Comparison of ENCODE assay signal across 9 cellular contexts in genomic region chr17:50660042-50660886, GRCh38. TPM values are rescaled to one million over a fixed set of nuclear protein-coding genes. Genes with fewer than 3 reads are reported as not detected.
DNase-seq lines count a peak whose midpoint lies in the region; ATAC-seq, FAIRE-seq and TF ChIP-seq lines count a peak whose summit lies in the region.
"Had no signal": no experiment of that assay in that cellular context is flagged by ENCODE, and none has a peak within 500 bp of the region (broad histone marks: within the 10 kb centered on the region; RNA-seq: fewer than 3 reads in every experiment).

No MANE protein-coding gene starts in this region.

- DNase-seq in Caco-2 (peak in 1 of 2 experiments; percentile 54), NCI-H2029 treated with DMSO at 0.1 percent for 48 hours (lab: John Stamatoyannopoulos, UW) (peak; percentile 30), H1 (ENCODE audit: low read depth in 1 of 2, low spot score in 2 of 2) (no peak), neuronal stem cell (ENCODE audit: low spot score) (no peak), NCI-H1048 (lab: John Stamatoyannopoulos, UW) (no peak), amygdala (lab: John Stamatoyannopoulos, UW) (no peak)
- DNase-seq in stimulated activated CD4-positive, alpha-beta T cell treated with anti-CD3 and anti-CD28 coated beads, Interleukin-4, amount 100 ng/mL, for 4 hours: no peak
- DNase-seq: stimulated activated CD8-positive, alpha-beta memory T cell treated with anti-CD3 and anti-CD28 coated beads, Interleukin-4, amount 100 ng/mL, for 48 hours had no signal

- peaks cover 13% of the 10 kb centered on the region for H3K36me3 Mint-ChIP-seq in Caco-2 (ENCODE audit: insufficient read depth, unreplicated experiment)

- TF ChIP-seq POLR2A in H1 (IDR thresholded peaks at IDR 0.05; ENCODE audit: control extremely low read depth in 1 of 2, low read depth in 2 of 2, low read length in 2 of 2): no peak

- H3K56ac ChIP-seq in H1 (replicated peaks; ENCODE audit: insufficient read length, low read depth, low read length): no peak overlapping the region

- no peaks in the 10 kb centered on the region for H3K9me3 Mint-ChIP-seq in Caco-2 (ENCODE audit: unreplicated experiment)

- FAIRE-seq in H1 (lab: Jason Lieb, UNC): no peak

- H4K91ac ChIP-seq in H1 (replicated peaks; ENCODE audit: insufficient read length, low read length) (no peak overlapping the region), neuronal stem cell (ENCODE audit: low read depth, low read length, poor library complexity) (no peak overlapping the region)

- H3K4me3 Mint-ChIP-seq in Caco-2 (ENCODE audit: unreplicated experiment): no peak overlapping the region

- H2BK5ac ChIP-seq in H1 (ENCODE audit: low read depth, low read length): peak overlapping the region; percentile 56; the same call in 1 of the 2 replicates
- no peak overlapping the region for H2BK5ac ChIP-seq in neuronal stem cell (ENCODE audit: low read length)

- H2BK12ac ChIP-seq in H1 (ENCODE audit: low read depth, low read length): peak overlapping the region; percentile 30; the same call in 1 of the 2 replicates
- H2BK12ac ChIP-seq in neuronal stem cell (ENCODE audit: low read length): no peak overlapping the region

- H3K14ac ChIP-seq in H1 (ENCODE audit: insufficient read length) (no peak overlapping the region), neuronal stem cell (ENCODE audit: low read length) (no peak overlapping the region)

- no peaks in the 10 kb centered on the region for H3K9me3 ChIP-seq in Caco-2
- H3K9me3 ChIP-seq in H1 (ENCODE audit: insufficient read depth in 2 of 2, low read depth in 1 of 2, low read length in 1 of 2): no peaks in the 10 kb centered on the region
- no peaks in the 10 kb centered on the region for H3K9me3 ChIP-seq in neuronal stem cell (replicated peaks in 1 of 2; ENCODE audit: control insufficient read depth in 2 of 2, insufficient read depth in 1 of 2, low read depth in 1 of 2, low read length in 2 of 2)

- no peak for TF ChIP-seq CTCF in Caco-2 (IDR thresholded peaks at IDR 0.05; ENCODE audit: insufficient read depth in 1 of 2, low read depth in 1 of 2, low read length in 1 of 2, severe bottlenecking in 1 of 2, unreplicated experiment in 1 of 2)
- TF ChIP-seq CTCF in H1 (IDR thresholded peaks at IDR 0.05; ENCODE audit: control extremely low read depth in 1 of 3, insufficient read depth in 1 of 3, low read depth in 1 of 3, low read length in 3 of 3): no peak

- ATAC-seq in GM18517 (IDR thresholded peaks at IDR 0.05; ENCODE audit: unreplicated experiment): no peak

- CTCF ChIA-PET in Caco-2 (lab: Charles Lee): interaction anchor here (0.5 to 2.6 kb wide), 10 partner anchors 11 to 262 kb away, joined by 3 to 23 read pairs (median 4); partner anchors contain the start of gene CACNA1G
- CTCF ChIA-PET in H1 (lab: Charles Lee; ENCODE audit: partially characterized antibody): interaction anchor here (0.7 to 10.0 kb wide), 26 partner anchors 7 to 263 kb away, joined by 3 to 96 read pairs (median 4); partner anchors contain the start of gene LRRC59

- H3K4ac ChIP-seq in H1 (replicated peaks; ENCODE audit: insufficient read length, low read depth, low read length) (no peak overlapping the region), neuronal stem cell (ENCODE audit: low read length) (no peak overlapping the region)

- H3K27me3 Mint-ChIP-seq in Caco-2 (ENCODE audit: insufficient read depth, unreplicated experiment): no peaks in the 10 kb centered on the region

- H3K18ac ChIP-seq in H1 (ENCODE audit: extremely low read depth, low read length) (0 out of 2 replicates have a peak overlapping the region, but pooled peaks have one; percentile 11), neuronal stem cell (ENCODE audit: low read length) (peak overlapping the region; percentile 59)

- no peak overlapping the region for H2AFZ ChIP-seq in H1 (ENCODE audit: low read length)
- H2AFZ ChIP-seq in neuronal stem cell (ENCODE audit: low read length): no peak overlapping the region

- no peak overlapping the region for H4K5ac ChIP-seq in H1 (ENCODE audit: insufficient read length, low read depth, low read length)

- no TSS peak for BruUV-seq in Caco-2 (replicated peaks; lab: Mats Ljungman, UMichigan)

- no peaks in the 10 kb centered on the region for H3K27me3 ChIP-seq in Caco-2 (replicated peaks; ENCODE audit: control insufficient read depth, insufficient read depth, low read length)
- no peaks in the 10 kb centered on the region for H3K27me3 ChIP-seq in H1 (replicated peaks in 1 of 4; ENCODE audit: control insufficient read depth in 3 of 4, extremely low read depth in 1 of 4, insufficient read depth in 3 of 4, low read length in 3 of 4)
- H3K27me3 ChIP-seq in neuronal stem cell (ENCODE audit: control insufficient read depth in 3 of 3, insufficient read depth in 3 of 3, low read depth in 1 of 3, low read length in 3 of 3): peaks cover 0 to 22% (median 0%) of the 10 kb centered on the region in 3 experiments

- 83% methylated on average over 9 of the region's 11 CpGs; no CpG with 5 or more reads in 1 of the 2 experiments for whole genome bisulfite sequencing in H1 (ENCODE audit: extremely low coverage in 1 of 2, insufficient coverage in 1 of 2, insufficient read length in 1 of 2, insufficient replicate concordance in 2 of 2, low coverage in 1 of 2, low lambda C conversion rate in 2 of 2, missing lambda C conversion rate in 1 of 2), 2 experiments
- no CpG with 5 or more reads among the region's 11 CpGs for WGBS in neuronal stem cell (ENCODE audit: extremely low coverage in 2 of 2, insufficient read length in 2 of 2, insufficient replicate concordance in 1 of 2), 2 donors

- H2BK20ac ChIP-seq in H1 (ENCODE audit: low read length): no peak overlapping the region; the same call in 1 of the 2 replicates

- H2BK120ac ChIP-seq in H1 (replicated peaks; ENCODE audit: low read depth, low read length) (no peak overlapping the region), neuronal stem cell (ENCODE audit: low read depth, low read length) (no peak overlapping the region)

- H3K79me2 ChIP-seq in H1 (ENCODE audit: control insufficient read depth in 1 of 2, insufficient read depth in 2 of 2, low read length in 2 of 2): no peaks in the 10 kb centered on the region

- no peak overlapping the region for H3K4me2 ChIP-seq in H1 (ENCODE audit: insufficient read depth in 1 of 2, low read depth in 2 of 2, low read length in 2 of 2)
- H3K4me2 ChIP-seq in neuronal stem cell (ENCODE audit: insufficient read depth, low read length, poor library complexity, severe bottlenecking): no peak overlapping the region

- H3K27ac ChIP-seq in H1 (ENCODE audit: low read depth, low read length) (no peak overlapping the region), neuronal stem cell (replicated peaks; ENCODE audit: low read length) (no peak overlapping the region)

- TF ChIP-seq RAD21 in H1 (IDR thresholded peaks at IDR 0.05 in 1 of 2, conservative IDR thresholded peaks at IDR 0.05 in 1 of 2; ENCODE audit: low read depth in 2 of 2, low read length in 2 of 2): no peak

- H3K4me3 ChIP-seq in Caco-2 (ENCODE audit: low read depth, low read length) (no peak overlapping the region), H1 (ENCODE audit: extremely low read depth in 1 of 4, insufficient read depth in 2 of 4, low read depth in 3 of 4, low read length in 4 of 4) (no peak overlapping the region), neuronal stem cell (ENCODE audit: low read length in 2 of 2) (no peak overlapping the region)

- POLR2A ChIA-PET in Caco-2 (lab: Charles Lee) (interaction anchor here (0.6 to 1.0 kb wide), 3 partner anchors 24 to 175 kb away, joined by 3 to 8 read pairs (median 4); partner anchors contain the start of gene WFIKKN2), H1 (lab: Charles Lee; ENCODE audit: partially characterized antibody) (interaction anchor here (0.6 to 1.8 kb wide), 5 partner anchors 9 to 181 kb away, joined by 3 to 6 read pairs (median 3); no protein-coding TSS in a partner anchor)

- H4K20me1 ChIP-seq in H1 (replicated peaks in 1 of 2; ENCODE audit: control insufficient read depth in 1 of 2, insufficient read depth in 2 of 2, low read length in 2 of 2): no peaks in the 10 kb centered on the region

- H3K4me1 ChIP-seq in Caco-2 (peaks cover 31% of the 10 kb centered on the region), H1 (replicated peaks in 1 of 4; ENCODE audit: control insufficient read depth in 3 of 4, insufficient read depth in 4 of 4, low read length in 3 of 4) (peaks cover 3 to 8% (median 5%) of the 10 kb centered on the region in 4 experiments; a peak in 6 of 7 replicates), neuronal stem cell (ENCODE audit: control insufficient read depth in 2 of 2, insufficient read depth in 1 of 2, low read depth in 1 of 2, low read length in 2 of 2) (peaks cover 3 to 10% of the 10 kb centered on the region in 2 donors)

- H2AK5ac ChIP-seq in H1 (ENCODE audit: low read depth, low read length) (no peak overlapping the region), neuronal stem cell (ENCODE audit: low read depth, low read length) (peak overlapping the region; percentile 88)

- H3K23ac ChIP-seq in H1 (ENCODE audit: insufficient read length) (no peak overlapping the region), neuronal stem cell (ENCODE audit: low read depth, low read length, poor library complexity) (peak overlapping the region; percentile 56)

- peaks cover 46% of the 10 kb centered on the region for H3K4me1 Mint-ChIP-seq in Caco-2 (ENCODE audit: low read depth, unreplicated experiment)

- H3K79me1 ChIP-seq in H1 (ENCODE audit: low read depth, low read length) (no peaks in the 10 kb centered on the region), neuronal stem cell (ENCODE audit: low read depth, low read length) (no peaks in the 10 kb centered on the region)

- intact Hi-C loops in Caco-2 (cut with micrococcal nuclease; ENCODE audit: unreplicated experiment): loop anchor here (2.0 kb wide), 1 partner anchor 31 kb away; no protein-coding TSS in a partner anchor

- H3K36me3 ChIP-seq in Caco-2 (ENCODE audit: control insufficient read depth, insufficient read depth, low read length) (peaks cover 3% of the 10 kb centered on the region; the same call in 1 of the 2 replicates), H1 (ENCODE audit: control insufficient read depth in 2 of 4, insufficient read depth in 4 of 4, low read length in 3 of 4) (no peaks in the 10 kb centered on the region), neuronal stem cell (replicated peaks in 1 of 2; ENCODE audit: control insufficient read depth in 2 of 2, insufficient read depth in 2 of 2, low read length in 2 of 2) (no peaks in the 10 kb centered on the region)

- H2BK15ac ChIP-seq in H1 (ENCODE audit: low read length): no peak overlapping the region
- H2BK15ac ChIP-seq in neuronal stem cell (ENCODE audit: low read length): peak overlapping the region; percentile 53

- TF ChIP-seq EP300 in H1 (IDR thresholded peaks at IDR 0.05; ENCODE audit: borderline replicate concordance in 1 of 2, low read depth in 2 of 2, low read length in 2 of 2): no peak

- H4K8ac ChIP-seq in H1 (ENCODE audit: extremely low read depth, insufficient read depth, low read length): no peak overlapping the region
- no peak overlapping the region for H4K8ac ChIP-seq in neuronal stem cell (ENCODE audit: low read depth, low read length)

- H3K23me2 ChIP-seq in H1 (ENCODE audit: low read depth, low read length): no peaks in the 10 kb centered on the region

- H3K27ac Mint-ChIP-seq in Caco-2 (ENCODE audit: unreplicated experiment): peak overlapping the region; percentile 92

- H3K9ac ChIP-seq in H1 (replicated peaks in 1 of 4; ENCODE audit: extremely low read depth in 1 of 4, low read depth in 3 of 4, low read length in 3 of 4) (no peak overlapping the region), neuronal stem cell (ENCODE audit: low read depth, low read length, poor library complexity) (peak overlapping the region; percentile 25)

RNA-seq across cellular contexts. Expression of gene ABCC3, which starts 25.6 kb away (rescaled TPM):
- total RNA-seq in Caco-2 (2022): 39.3 and 45.6 TPM in 2 replicates
- 0.37 and 0.71 TPM in 2 replicates for total RNA-seq in H1 (2021; fragmentation: NEBNext Ultra II Directional; extraction: Animal tissue kit (Norgen Biotek cat#: 25700))
- polyA plus RNA-seq in H1 (2011; rRNA removed): 0.22 and 0.35 TPM in 2 replicates
- polyA plus RNA-seq in H1 (2011; cell fraction: cytosol; rRNA removed): 0.40 TPM
- 2.4 TPM for polyA plus RNA-seq in H1 (2011; cell fraction: nucleus; rRNA removed)
- polyA plus RNA-seq in H1 (2012, experiment 1 of 2): 0.54 to 0.84 TPM (median 0.60 TPM) in 4 replicates
- polyA plus RNA-seq in H1 (2012, experiment 2 of 2): 0.17 TPM
- 0.20 TPM for polyA plus RNA-seq in H1 (2013, experiment 1 of 2)
- polyA plus RNA-seq in H1 (2013, experiment 2 of 2): 0.37 TPM
- polyA minus RNA-seq in H1 (2011; rRNA and poly(A)+ RNA removed): 0.35 and 1.1 TPM in 2 replicates
- polyA minus RNA-seq in H1 (2011; cell fraction: cytosol; rRNA and poly(A)+ RNA removed): 1.5 TPM
- 0.40 TPM for polyA minus RNA-seq in H1 (2011; cell fraction: nucleus; rRNA and poly(A)+ RNA removed)
- 0.26 TPM for polyA plus RNA-seq in neuronal stem cell (2013, experiment 1 of 2)
- polyA plus RNA-seq in neuronal stem cell (2013, experiment 2 of 2): 0.22 TPM

RNA-seq across cellular contexts. Expression of gene ANKRD40, which starts 47.5 kb away (rescaled TPM):
- 113 and 114 TPM in 2 replicates for total RNA-seq in Caco-2 (2022)
- total RNA-seq in H1 (2021; fragmentation: NEBNext Ultra II Directional; extraction: Animal tissue kit (Norgen Biotek cat#: 25700)): 50.1 and 54.3 TPM in 2 replicates
- 19.7 and 26.1 TPM in 2 replicates for polyA plus RNA-seq in H1 (2011; rRNA removed)
- polyA plus RNA-seq in H1 (2011; cell fraction: cytosol; rRNA removed): 28.3 TPM
- 14.5 TPM for polyA plus RNA-seq in H1 (2011; cell fraction: nucleus; rRNA removed)
- polyA plus RNA-seq in H1 (2012, experiment 1 of 2): 21.9 to 29.8 TPM (median 24.2 TPM) in 4 replicates
- 8.3 TPM for polyA plus RNA-seq in H1 (2012, experiment 2 of 2)
- polyA plus RNA-seq in H1 (2013, experiment 1 of 2): 28.3 TPM
- polyA plus RNA-seq in H1 (2013, experiment 2 of 2): 29.0 TPM
- 31.2 and 33.8 TPM in 2 replicates for polyA minus RNA-seq in H1 (2011; rRNA and poly(A)+ RNA removed)
- 21.9 TPM for polyA minus RNA-seq in H1 (2011; cell fraction: cytosol; rRNA and poly(A)+ RNA removed)
- 18.0 TPM for polyA minus RNA-seq in H1 (2011; cell fraction: nucleus; rRNA and poly(A)+ RNA removed)
- polyA plus RNA-seq in neuronal stem cell (2013, experiment 1 of 2): 45.4 TPM
- polyA plus RNA-seq in neuronal stem cell (2013, experiment 2 of 2): 45.9 TPM

RNA-seq across cellular contexts. Expression of gene LUC7L3, which starts 59.1 kb away (rescaled TPM):
- total RNA-seq in Caco-2 (2022): 284 and 287 TPM in 2 replicates
- 126 and 128 TPM in 2 replicates for total RNA-seq in H1 (2021; fragmentation: NEBNext Ultra II Directional; extraction: Animal tissue kit (Norgen Biotek cat#: 25700))
- 102 and 103 TPM in 2 replicates for polyA plus RNA-seq in H1 (2011; rRNA removed)
- polyA plus RNA-seq in H1 (2011; cell fraction: cytosol; rRNA removed): 142 TPM
- polyA plus RNA-seq in H1 (2011; cell fraction: nucleus; rRNA removed): 251 TPM
- 169 to 344 TPM (median 176 TPM) in 4 replicates for polyA plus RNA-seq in H1 (2012, experiment 1 of 2)
- polyA plus RNA-seq in H1 (2012, experiment 2 of 2): 16.5 TPM
- polyA plus RNA-seq in H1 (2013, experiment 1 of 2): 286 TPM
- 257 TPM for polyA plus RNA-seq in H1 (2013, experiment 2 of 2)
- polyA minus RNA-seq in H1 (2011; rRNA and poly(A)+ RNA removed): 15.2 and 22.5 TPM in 2 replicates
- 26.9 TPM for polyA minus RNA-seq in H1 (2011; cell fraction: cytosol; rRNA and poly(A)+ RNA removed)
- 128 TPM for polyA minus RNA-seq in H1 (2011; cell fraction: nucleus; rRNA and poly(A)+ RNA removed)
- 430 TPM for polyA plus RNA-seq in neuronal stem cell (2013, experiment 1 of 2)
- 437 TPM for polyA plus RNA-seq in neuronal stem cell (2013, experiment 2 of 2)

Comparison
In these comparisons a context has a peak if more than half of its experiments do, and no peak if none do; other contexts are left out.
1. RNA of gene ABCC3, which starts 25.6 kb away (total RNA-seq): 39.3 to 45.6 TPM in Caco-2; 0.37 to 0.71 TPM in H1; every median in the first group is over 10 times any median in the second.